27 cellular contexts compared by ENCODE assay signal in the genomic region with DNA sequence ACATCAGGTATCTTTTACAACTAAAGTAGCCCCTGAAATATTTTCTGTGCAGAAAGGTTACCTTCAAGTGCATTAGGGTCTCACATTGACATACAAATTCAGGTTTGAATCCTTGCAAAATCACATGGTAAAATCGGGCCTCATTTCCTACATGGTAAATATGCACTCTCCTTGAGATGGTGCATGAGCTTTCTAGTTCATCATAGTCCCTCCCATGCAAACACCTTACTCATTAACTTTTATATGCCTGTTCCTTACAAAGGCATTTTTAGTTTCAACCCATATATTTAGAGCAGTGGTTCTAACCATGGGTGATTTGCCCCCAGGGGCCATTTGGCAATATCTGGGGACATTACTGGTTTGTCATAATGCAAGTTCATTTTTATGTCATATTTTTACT.
"Had no signal": no experiment of that assay in that cellular context is flagged by ENCODE, and none has a peak within 500 bp of the region (broad histone marks: within the 10 kb centered on the region; RNA-seq: fewer than 3 reads in every experiment).

No MANE protein-coding gene starts in this region.

- H3K4me1 Mint-ChIP-seq: naive B cell had no signal

- H3K9me3 Mint-ChIP-seq: dendritic cell treated with granulocyte-macrophage colony-stimulating factor and Interleukin-4, amounts not matched to agents 40 ng/mL and 50 ng/mL, for 4 days; effector memory CD8-positive, alpha-beta T cell; endodermal cell had no signal

- H3K36me3 ChIP-seq: colonic mucosa, gastrocnemius medialis, left lung, lower lobe of right lung had no signal

- H3K4me1 ChIP-seq: colonic mucosa had no signal

- H3K9me3 ChIP-seq: colonic mucosa, esophagus squamous epithelium, gastrocnemius medialis, heart right ventricle, left lung, lower lobe of right lung had no signal

- FAIRE-seq: endometrium, islet of Langerhans, keratinocyte had no signal

- H3K4me3 Mint-ChIP-seq: dendritic cell treated with granulocyte-macrophage colony-stimulating factor and Interleukin-4, amounts not matched to agents 40 ng/mL and 50 ng/mL, for 4 days; effector memory CD8-positive, alpha-beta T cell; endodermal cell; naive B cell had no signal

- H3K36me3 Mint-ChIP-seq: naive B cell had no signal

- H3K27ac ChIP-seq: colonic mucosa, epithelial cell of prostate, esophagus squamous epithelium, heart right ventricle, left lung, lower lobe of right lung had no signal

- H3K27ac Mint-ChIP-seq: dendritic cell treated with granulocyte-macrophage colony-stimulating factor and Interleukin-4, amounts not matched to agents 40 ng/mL and 50 ng/mL, for 4 days; effector memory CD8-positive, alpha-beta T cell; endodermal cell; naive B cell had no signal

- ATAC-seq: effector memory CD8-positive, alpha-beta T cell; esophagus mucosa; gastrocnemius medialis; heart right ventricle; left lung; left ventricle myocardium superior; lower lobe of right lung had no signal

- H3K27me3 Mint-ChIP-seq: dendritic cell treated with granulocyte-macrophage colony-stimulating factor and Interleukin-4, amounts not matched to agents 40 ng/mL and 50 ng/mL, for 4 days; effector memory CD8-positive, alpha-beta T cell had no signal

- DNase-seq: colonic mucosa; cortex of kidney; effector CD8-positive, alpha-beta T cell; effector memory CD8-positive, alpha-beta T cell; endodermal cell; erythroblast; esophagus squamous epithelium; foreskin fibroblast; foreskin melanocyte; gastrocnemius medialis; glutamatergic neuron; head of caudate nucleus; heart right ventricle; hippocampal formation; kidney glomerular epithelial cell; left lung; left ventricle myocardium superior; lower lobe of right lung; mesenchymal stem cell; midbrain; naive B cell had no signal

- H3K4me3 ChIP-seq: colonic mucosa, esophagus squamous epithelium, gastrocnemius medialis, heart right ventricle, left lung, lower lobe of right lung had no signal
